ENCODE assay signal across 11 cellular contexts in genomic region chr5:136014049-136014516, GRCh38. TPM values are rescaled to one million over a fixed set of nuclear protein-coding genes. Genes with fewer than 3 reads are reported as not detected.
DNase-seq lines count a peak whose midpoint lies in the region; ATAC-seq and TF ChIP-seq lines count a peak whose summit lies in the region.
"Had no signal": no experiment of that assay in that cellular context is flagged by ENCODE, and none has a peak within 500 bp of the region (broad histone marks: within the 10 kb centered on the region; RNA-seq: fewer than 3 reads in every experiment).

No MANE protein-coding gene starts in this region.

- no peaks in the 10 kb centered on the region for H3K36me3 ChIP-seq in neural progenitor cell
- no peaks in the 10 kb centered on the region for H3K36me3 ChIP-seq in OCI-LY7 (ENCODE audit: insufficient read depth, low read length)

- no peaks in the 10 kb centered on the region for H3F3A ChIP-seq in neural progenitor cell (ENCODE audit: low read depth)

- H3K9ac ChIP-seq in neural progenitor cell: no peak overlapping the region

- ATAC-seq in GM21717 (IDR thresholded peaks at IDR 0.05; ENCODE audit: unreplicated experiment) (peak; percentile 97), left ventricle myocardium superior (peak; percentile 59)

- no peaks in the 10 kb centered on the region for H3K79me2 ChIP-seq in neural progenitor cell (ENCODE audit: low read depth)
- H3K79me2 ChIP-seq in OCI-LY7 (ENCODE audit: insufficient read depth, low read depth, low read length): no peaks in the 10 kb centered on the region

- no peak overlapping the region for H3K4me3 ChIP-seq in neural progenitor cell
- H3K4me3 ChIP-seq in OCI-LY7 (ENCODE audit: low read depth, low read length, poor library complexity, severe bottlenecking): no peak overlapping the region

- TF ChIP-seq CTCF in Calu3 (IDR thresholded peaks at IDR 0.05; ENCODE audit: unreplicated experiment) (no peak), neural progenitor cell (IDR thresholded peaks at IDR 0.05) (no peak), OCI-LY7 (conservative IDR thresholded peaks at IDR 0.05; ENCODE audit: low read length) (no peak)

- H3K27ac ChIP-seq in neural progenitor cell (no peak overlapping the region), OCI-LY7 (ENCODE audit: low read depth, low read length, poor library complexity, severe bottlenecking) (no peak overlapping the region)
- H3K27ac ChIP-seq: C4-2B had no signal

- no peaks in the 10 kb centered on the region for H3K27me3 ChIP-seq in neural progenitor cell

- H3K27me3 Mint-ChIP-seq in Calu3 (ENCODE audit: unreplicated experiment) (no peaks in the 10 kb centered on the region), neural progenitor cell (ENCODE audit: insufficient read depth, low read depth) (peaks cover 3% of the 10 kb centered on the region)

- H3K9me3 Mint-ChIP-seq in Calu3 (ENCODE audit: low read depth, unreplicated experiment) (peaks cover under 1% of the 10 kb centered on the region), neural progenitor cell (no peaks in the 10 kb centered on the region)

- no peaks in the 10 kb centered on the region for H3K9me2 ChIP-seq in OCI-LY7 (ENCODE audit: insufficient read depth, low read length)

- peaks cover 9% of the 10 kb centered on the region for H3K36me3 Mint-ChIP-seq in Calu3 (ENCODE audit: insufficient read depth, unreplicated experiment)
- H3K36me3 Mint-ChIP-seq in neural progenitor cell: no peaks in the 10 kb centered on the region

- BruUV-seq in Calu3 (replicated peaks; lab: Mats Ljungman, UMichigan) (no TSS peak), OCI-LY7 (replicated peaks; lab: Mats Ljungman, UMichigan) (no TSS peak)

- intact Hi-C loops in Calu3 (cut with micrococcal nuclease; ENCODE audit: unreplicated experiment): loop anchor here (5.0 kb wide), 1 partner anchor 123 kb away; no protein-coding TSS in a partner anchor
- intact Hi-C loops in left ventricle myocardium superior (cut with micrococcal nuclease): no loop called here
- intact Hi-C loops in OCI-LY7 (cut with micrococcal nuclease; ENCODE audit: unreplicated experiment): no loop called here

- H3K4me3 Mint-ChIP-seq in Calu3 (ENCODE audit: low read depth, unreplicated experiment): no peak overlapping the region
- H3K4me3 Mint-ChIP-seq in neural progenitor cell: no peak overlapping the region

- DNase-seq in Calu3 (no peak), NCI-H446 treated with DMSO at 0.1 percent for 48 hours (lab: John Stamatoyannopoulos, UW) (peak; percentile 30), left ventricle myocardium superior (peak; percentile 48), neural progenitor cell (ENCODE audit: low spot score) (no peak), NCI-H510A treated with DMSO at 0.1 percent for 48 hours (lab: John Stamatoyannopoulos, UW) (no peak), OCI-LY7 (ENCODE audit: low spot score) (no peak), NCI-H1694 treated with DMSO at 0.1 percent for 48 hours (lab: John Stamatoyannopoulos, UW) (no peak)
- DNase-seq: activated CD8-positive, alpha-beta memory T cell treated with anti-CD3 and anti-CD28 coated beads, Interleukin-2, amount 50 U/mL, for 48 hours had no signal

- H3K4me1 Mint-ChIP-seq in Calu3 (ENCODE audit: low read depth, unreplicated experiment) (peaks cover 75% of the 10 kb centered on the region), neural progenitor cell (peaks cover 9% of the 10 kb centered on the region)

- POLR2A ChIA-PET in OCI-LY7 (lab: Charles Lee): interaction anchor here (0.7 to 1.6 kb wide), 2 partner anchors 18 to 22 kb away, joined by 3 read pairs; no protein-coding TSS in a partner anchor

- H3K27ac Mint-ChIP-seq in Calu3 (ENCODE audit: unreplicated experiment) (peak overlapping the region; percentile 82), neural progenitor cell (no peak overlapping the region)

- H3K9me3 ChIP-seq in neural progenitor cell (ENCODE audit: low read depth) (no peaks in the 10 kb centered on the region), OCI-LY7 (ENCODE audit: low read length) (no peaks in the 10 kb centered on the region)

- no peaks in the 10 kb centered on the region for H3K4me1 ChIP-seq in neural progenitor cell
- no peaks in the 10 kb centered on the region for H3K4me1 ChIP-seq in OCI-LY7 (ENCODE audit: insufficient read depth, low read length, poor library complexity, severe bottlenecking)

- H3K4me2 ChIP-seq in neural progenitor cell (no peak overlapping the region), OCI-LY7 (ENCODE audit: low read length) (no peak overlapping the region)

- CTCF ChIA-PET in Calu3 (lab: Charles Lee) (no interaction called here), OCI-LY7 (lab: Charles Lee; ENCODE audit: unreplicated experiment) (no interaction called here)

- no peaks in the 10 kb centered on the region for H4K20me1 ChIP-seq in neural progenitor cell (ENCODE audit: low read depth)
- no peaks in the 10 kb centered on the region for H4K20me1 ChIP-seq in OCI-LY7 (ENCODE audit: insufficient read depth, low read length)

- H2AFZ ChIP-seq in neural progenitor cell (replicated peaks) (no peak overlapping the region), OCI-LY7 (ENCODE audit: low read length) (no peak overlapping the region)

RNA-seq across cellular contexts. Expression of gene TGFBI, which starts 14.7 kb away (rescaled TPM):
- total RNA-seq in Calu3 (2022): 41.4 and 95.2 TPM in 2 replicates
- total RNA-seq in left ventricle myocardium superior: 47.6 TPM
- total RNA-seq in neural progenitor cell (ENCODE audit: low replicate concordance): 9.5 and 16.4 TPM in 2 replicates
- not detected in 2 replicates for total RNA-seq in OCI-LY7 (2014; rRNA removed; shearing (Covaris generic))
- total RNA-seq in OCI-LY7 (2022): not detected in 2 replicates

RNA-seq across cellular contexts. Expression of gene LECT2, which starts 59.3 kb away (rescaled TPM):
- not detected in 2 replicates for total RNA-seq in Calu3 (2022)
- not detected for total RNA-seq in left ventricle myocardium superior
- total RNA-seq in neural progenitor cell (ENCODE audit: low replicate concordance): not detected in 2 replicates
- total RNA-seq in OCI-LY7 (2014; rRNA removed; shearing (Covaris generic)): not detected in 2 replicates
- not detected in 2 replicates for total RNA-seq in OCI-LY7 (2022)
- total RNA-seq: mononuclear cell had no signal

Comparison
In these comparisons a context has a peak if more than half of its experiments do, and no peak if none do; other contexts are left out.
1. DNase-seq: peak in NCI-H446 treated with DMSO at 0.1 percent for 48 hours (single experiment) and left ventricle myocardium superior (single experiment); none in Calu3 (single experiment), neural progenitor cell (single experiment), NCI-H510A treated with DMSO at 0.1 percent for 48 hours (single experiment), OCI-LY7 (single experiment) and NCI-H1694 treated with DMSO at 0.1 percent for 48 hours (single experiment).